ENCODE assay signal across 1 cellular context in the genomic region with DNA sequence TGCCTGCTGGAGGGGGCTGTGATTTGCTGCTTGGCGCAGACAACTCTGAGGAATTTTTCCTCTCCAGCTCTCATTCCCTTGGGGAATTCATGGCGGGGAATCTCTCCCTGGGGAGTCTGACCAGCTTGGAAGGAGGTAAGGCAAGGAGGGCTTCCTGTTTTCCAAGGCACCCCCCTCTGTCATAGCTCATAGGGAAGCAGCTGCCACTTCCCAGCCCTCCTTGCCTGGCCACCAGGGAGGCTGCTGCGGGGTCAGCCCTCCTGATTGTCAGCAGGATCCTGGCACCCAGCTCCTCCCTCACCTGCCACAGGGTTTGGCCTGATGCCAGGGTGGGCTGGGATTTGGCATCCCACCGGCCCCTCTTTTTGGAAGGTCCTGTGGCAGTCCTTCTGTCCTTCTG.
TF ChIP-seq lines count a peak whose summit lies in the region.

No MANE protein-coding gene starts in this region.

TF ChIP-seq in endothelial cell of umbilical vein, 7 proteins besides CTCF, POLR2A, EP300 and RAD21 (continued from another document):
- TF ChIP-seq EZH2 (IDR thresholded peaks at IDR 0.05; ENCODE audit: borderline replicate concordance, low read depth, low read length, severe bottlenecking) (no peak), JUN (IDR thresholded peaks at IDR 0.05; ENCODE audit: borderline replicate concordance, insufficient read depth, insufficient read length, low read depth) (no peak)
